ENCODE assay signal across 29 cellular contexts in the genomic region with DNA sequence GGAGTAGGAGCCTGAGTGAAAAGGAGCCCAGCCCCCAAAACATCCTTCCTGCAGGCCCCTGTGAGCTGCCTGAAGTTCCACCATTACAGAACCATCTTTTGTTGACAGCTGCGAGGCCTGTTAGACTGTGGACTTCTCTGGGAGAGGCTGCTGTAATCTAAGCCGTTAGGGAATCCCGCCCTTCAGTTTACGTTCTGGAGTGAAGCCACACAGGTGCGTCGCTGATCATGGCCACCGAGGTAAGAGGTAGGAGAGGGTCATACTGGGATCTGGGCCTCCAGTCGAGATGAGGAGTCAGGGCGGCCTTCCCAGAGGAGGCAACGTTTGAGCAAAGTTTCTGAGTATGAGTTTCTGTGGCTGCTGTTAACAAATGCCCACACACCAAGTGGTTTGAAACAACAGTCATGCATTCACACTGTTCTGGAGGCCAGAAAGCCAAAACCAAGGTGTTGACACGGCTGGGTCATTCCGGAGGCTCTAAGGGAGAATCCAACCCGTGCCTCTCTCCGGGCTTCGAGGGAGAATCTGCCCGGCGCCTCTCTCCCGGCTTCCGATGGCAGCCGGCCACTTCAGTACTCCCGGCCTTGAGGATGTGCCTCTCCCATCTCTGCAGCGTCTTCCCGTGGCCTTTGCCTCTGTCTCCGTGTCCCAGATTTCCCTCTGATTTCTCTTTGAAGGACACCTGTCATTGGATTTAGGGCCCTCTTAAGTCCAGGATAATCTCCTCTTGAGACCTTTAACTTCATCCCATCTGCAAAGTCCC. TPM values are rescaled to one million over a fixed set of nuclear protein-coding genes. Genes with fewer than 3 reads are reported as not detected.
"Had no signal": no experiment of that assay in that cellular context is flagged by ENCODE, and none has a peak within 500 bp of the region (broad histone marks: within the 10 kb centered on the region; RNA-seq: fewer than 3 reads in every experiment).

No MANE protein-coding gene starts in this region.

- H3K4me1 Mint-ChIP-seq: activated B cell treated with CpG ODN at 0.5 μM for 24 hours; activated CD4-positive, alpha-beta memory T cell treated with anti-CD3 and anti-CD28 coated beads, Interleukin-2, amount 10 ng/mL, durations not matched to agents 7 days and 5 days; activated naive CD8-positive, alpha-beta T cell treated with anti-CD3 and anti-CD28 coated beads, Interleukin-2, amount 10 ng/mL, durations not matched to agents 7 days and 5 days; stimulated activated effector memory CD8-positive, alpha-beta T cell treated with anti-CD3 and anti-CD28 coated beads, Interleukin-12 subunit alpha, Interleukin-12 subunit beta, amount 100 ng/mL, for 72 hours; stimulated activated naive CD8-positive, alpha-beta T cell treated with anti-CD3 and anti-CD28 coated beads, Interleukin-15, amount 100 ng/mL, for 72 hours; T-cell had no signal

- H3K9me3 ChIP-seq: right lobe of liver, suprapubic skin, vagina had no signal

- H3K27me3 ChIP-seq: right lobe of liver, suprapubic skin, vagina had no signal

- ATAC-seq: activated T-cell treated with anti-CD3 and anti-CD28 coated beads, Interleukin-2, amount 50 U/mL, for 72 hours; heart right ventricle; left lobe of liver; right lobe of liver; stimulated activated effector memory CD8-positive, alpha-beta T cell treated with anti-CD3 and anti-CD28 coated beads, Interleukin-12 subunit alpha, Interleukin-12 subunit beta, amount 100 ng/mL, for 72 hours; stimulated activated naive CD8-positive, alpha-beta T cell treated with anti-CD3 and anti-CD28 coated beads, Interleukin-15, amount 100 ng/mL, for 72 hours; T-cell had no signal

- H3K36me3 Mint-ChIP-seq: activated naive CD8-positive, alpha-beta T cell treated with anti-CD3 and anti-CD28 coated beads, Interleukin-2, amount 10 ng/mL, durations not matched to agents 7 days and 5 days; stimulated activated effector memory CD8-positive, alpha-beta T cell treated with anti-CD3 and anti-CD28 coated beads, Interleukin-12 subunit alpha, Interleukin-12 subunit beta, amount 100 ng/mL, for 72 hours; T-cell had no signal

- H3K36me3 ChIP-seq: heart right ventricle, right lobe of liver, suprapubic skin, vagina had no signal

- H3K4me1 ChIP-seq: heart right ventricle, right lobe of liver, vagina had no signal

- DNase-seq: activated B cell treated with CpG ODN at 0.5 μM for 24 hours; activated CD4-positive, alpha-beta memory T cell treated with anti-CD3 and anti-CD28 coated beads, Interleukin-2, amount 10 ng/mL, durations not matched to agents 7 days and 5 days; activated CD4-positive, alpha-beta T cell treated with anti-CD3 and anti-CD28 coated beads for 48 hours; activated effector memory CD4-positive, alpha-beta T cell treated with Interleukin-2 at 50 U/mL for 16 hours; activated naive CD4-positive, alpha-beta T cell treated with anti-CD3 and anti-CD28 coated beads for 36 hours; activated naive CD8-positive, alpha-beta T cell treated with anti-CD3 and anti-CD28 coated beads, Interleukin-2, amount 10 ng/mL, durations not matched to agents 7 days and 5 days; activated T-cell treated with anti-CD3 and anti-CD28 coated beads, Interleukin-2, amount 50 U/mL, for 72 hours; amygdala; cerebellar nuclear complex; cortex of kidney; erythroblast; foreskin fibroblast; heart right ventricle; midbrain; nucleus accumbens; right lobe of liver; stimulated activated CD4-positive, alpha-beta T cell treated with anti-CD3 and anti-CD28 coated beads, Interleukin-2, amount 100 ng/mL, for 24 hours; stimulated activated naive CD8-positive, alpha-beta T cell treated with anti-CD3 and anti-CD28 coated beads, Interleukin-15, amount 100 ng/mL, for 72 hours; T-cell; trophoblast cell had no signal

- H3K4me3 ChIP-seq: heart right ventricle, right lobe of liver, skin epidermis, suprapubic skin, vagina had no signal

- H3K27ac Mint-ChIP-seq: activated B cell treated with CpG ODN at 0.5 μM for 24 hours; activated CD4-positive, alpha-beta memory T cell treated with anti-CD3 and anti-CD28 coated beads, Interleukin-2, amount 10 ng/mL, durations not matched to agents 7 days and 5 days; activated naive CD4-positive, alpha-beta T cell treated with anti-CD3 and anti-CD28 coated beads for 36 hours; activated naive CD8-positive, alpha-beta T cell treated with anti-CD3 and anti-CD28 coated beads, Interleukin-2, amount 10 ng/mL, durations not matched to agents 7 days and 5 days; activated T-cell treated with anti-CD3 and anti-CD28 coated beads, Interleukin-2, amount 50 U/mL, for 72 hours; nephron; stimulated activated effector memory CD8-positive, alpha-beta T cell treated with anti-CD3 and anti-CD28 coated beads, Interleukin-12 subunit alpha, Interleukin-12 subunit beta, amount 100 ng/mL, for 72 hours; T-cell had no signal

- H3K4me3 Mint-ChIP-seq: activated B cell treated with CpG ODN at 0.5 μM for 24 hours; activated CD4-positive, alpha-beta memory T cell treated with anti-CD3 and anti-CD28 coated beads, Interleukin-2, amount 10 ng/mL, durations not matched to agents 7 days and 5 days; activated naive CD4-positive, alpha-beta T cell treated with anti-CD3 and anti-CD28 coated beads for 36 hours; activated naive CD8-positive, alpha-beta T cell treated with anti-CD3 and anti-CD28 coated beads, Interleukin-2, amount 10 ng/mL, durations not matched to agents 7 days and 5 days; activated T-cell treated with anti-CD3 and anti-CD28 coated beads, Interleukin-2, amount 50 U/mL, for 72 hours; nephron; stimulated activated effector memory CD8-positive, alpha-beta T cell treated with anti-CD3 and anti-CD28 coated beads, Interleukin-12 subunit alpha, Interleukin-12 subunit beta, amount 100 ng/mL, for 72 hours; stimulated activated naive CD8-positive, alpha-beta T cell treated with anti-CD3 and anti-CD28 coated beads, Interleukin-15, amount 100 ng/mL, for 72 hours; T-cell had no signal

- H3K27me3 Mint-ChIP-seq: stimulated activated naive CD8-positive, alpha-beta T cell treated with anti-CD3 and anti-CD28 coated beads, Interleukin-15, amount 100 ng/mL, for 72 hours had no signal

- H3K27ac ChIP-seq: heart right ventricle, right lobe of liver, vagina had no signal

RNA-seq across cellular contexts. Expression of gene ATP2C2, which starts 26.6 kb away (rescaled TPM):
- total RNA-seq: activated B cell treated with CpG ODN at 0.5 μM for 24 hours; activated CD4-positive, alpha-beta memory T cell treated with anti-CD3 and anti-CD28 coated beads, Interleukin-2, amount 10 ng/mL, durations not matched to agents 7 days and 5 days; activated naive CD4-positive, alpha-beta T cell treated with anti-CD3 and anti-CD28 coated beads for 36 hours; activated naive CD8-positive, alpha-beta T cell treated with anti-CD3 and anti-CD28 coated beads, Interleukin-2, amount 10 ng/mL, durations not matched to agents 7 days and 5 days; fibroblast of lung; heart right ventricle; myocyte; T-cell had no signal

RNA-seq across cellular contexts. Expression of gene WFDC1, which starts 47.0 kb away (rescaled TPM):
- total RNA-seq: activated B cell treated with CpG ODN at 0.5 μM for 24 hours; activated CD4-positive, alpha-beta memory T cell treated with anti-CD3 and anti-CD28 coated beads, Interleukin-2, amount 10 ng/mL, durations not matched to agents 7 days and 5 days; activated naive CD4-positive, alpha-beta T cell treated with anti-CD3 and anti-CD28 coated beads for 36 hours; activated naive CD8-positive, alpha-beta T cell treated with anti-CD3 and anti-CD28 coated beads, Interleukin-2, amount 10 ng/mL, durations not matched to agents 7 days and 5 days; activated T-cell treated with anti-CD3 and anti-CD28 coated beads, Interleukin-2, amount 50 U/mL, for 72 hours; lung microvascular endothelial cell; T-cell had no signal
